In genomic region chr9:18976368-18977238, GRCh38 we compare ENCODE assay signal across 12 cellular contexts. TPM values are rescaled to one million over a fixed set of nuclear protein-coding genes. Genes with fewer than 3 reads are reported as not detected.
DNase-seq lines count a peak whose midpoint lies in the region; ATAC-seq and TF ChIP-seq lines count a peak whose summit lies in the region.
"Had no signal": no experiment of that assay in that cellular context is flagged by ENCODE, and none has a peak within 500 bp of the region (broad histone marks: within the 10 kb centered on the region; RNA-seq: fewer than 3 reads in every experiment).

No MANE protein-coding gene starts in this region.

- H3K27ac ChIP-seq in mesenchymal stem cell (ENCODE audit: low read length, poor library complexity, severe bottlenecking) = peak overlapping the region; percentile 46

- H3K27me3 Mint-ChIP-seq in activated CD4-positive, alpha-beta memory T cell treated with anti-CD3 and anti-CD28 coated beads for 36 hours = peaks cover 5% of the 10 kb centered on the region

- no peak overlapping the region for H2BK12ac ChIP-seq in mesenchymal stem cell (ENCODE audit: low read length in 2 of 2)

- no peak overlapping the region for H4K91ac ChIP-seq in mesenchymal stem cell (ENCODE audit: low read length)

- no peak overlapping the region for H2AFZ ChIP-seq in mesenchymal stem cell (ENCODE audit: low read depth, low read length)

- no peaks in the 10 kb centered on the region for H3K9me3 ChIP-seq in mesenchymal stem cell (ENCODE audit: control insufficient read depth, low read length)

- H3K4me3 Mint-ChIP-seq in activated CD4-positive, alpha-beta memory T cell treated with anti-CD3 and anti-CD28 coated beads for 36 hours = no peak overlapping the region
- H3K4me3 Mint-ChIP-seq: activated naive CD8-positive, alpha-beta T cell had no signal

- H2BK120ac ChIP-seq in mesenchymal stem cell (ENCODE audit: low read depth, low read length) = no peak overlapping the region

- TF ChIP-seq CTCF in AG10803 (conservative IDR thresholded peaks at IDR 0.05; ENCODE audit: low read length) (no peak), astrocyte of the cerebellum (IDR thresholded peaks at IDR 0.05; ENCODE audit: low read depth, low read length, missing control alignments) (no peak)

- H2AK5ac ChIP-seq in mesenchymal stem cell (ENCODE audit: low read length, severe bottlenecking) = no peak overlapping the region

- H3K18ac ChIP-seq in mesenchymal stem cell (ENCODE audit: low read depth in 1 of 2, low read length in 2 of 2) = no peak overlapping the region

- DNase-seq in AG10803 (ENCODE audit: low read depth) (peak; percentile 88), LoVo (ENCODE audit: low spot score) (peak; percentile 24), astrocyte of the cerebellum (ENCODE audit: low read depth) (peak; percentile 85), mesenchymal stem cell (peak; percentile 72), NOMO-1 treated with DMSO at 0.1 percent for 48 hours (lab: John Stamatoyannopoulos, UW; ENCODE audit: unreplicated experiment) (no peak), left colon (no peak)
- DNase-seq in activated CD4-positive, alpha-beta memory T cell treated with anti-CD3 and anti-CD28 coated beads for 36 hours = no peak
- DNase-seq in activated naive CD4-positive, alpha-beta T cell (lab: John Stamatoyannopoulos, UW) = no peak
- DNase-seq: COR-L47, NCI-H1930, T-helper 9 cell had no signal

- POLR2A ChIA-PET in activated CD4-positive, alpha-beta memory T cell treated with anti-CD3 and anti-CD28 coated beads for 36 hours (lab: Charles Lee) = no interaction called here

- peaks cover 2% of the 10 kb centered on the region for H3K4me1 Mint-ChIP-seq in activated CD4-positive, alpha-beta memory T cell treated with anti-CD3 and anti-CD28 coated beads for 36 hours (ENCODE audit: low read depth)

- in situ Hi-C loops in astrocyte of the cerebellum (cut with HindIII; ENCODE audit: low sequenced_read_pairs) = no loop called here

- H2BK5ac ChIP-seq in mesenchymal stem cell (ENCODE audit: low read depth, low read length, poor library complexity, severe bottlenecking) = no peak overlapping the region

- no peak for ATAC-seq in left colon

- no peak overlapping the region for H3K4ac ChIP-seq in mesenchymal stem cell (ENCODE audit: low read depth in 1 of 2, low read length in 2 of 2)

- H3K9me3 Mint-ChIP-seq in activated CD4-positive, alpha-beta memory T cell treated with anti-CD3 and anti-CD28 coated beads for 36 hours = no peaks in the 10 kb centered on the region

- H4K8ac ChIP-seq in mesenchymal stem cell (ENCODE audit: low read length) = no peak overlapping the region

- H3K4me3 ChIP-seq in AG10803 (ENCODE audit: low read length) = peak overlapping the region; percentile 46
- no peak overlapping the region for H3K4me3 ChIP-seq in astrocyte of the cerebellum (ENCODE audit: low read depth, low read length)
- H3K4me3 ChIP-seq in mesenchymal stem cell (ENCODE audit: insufficient read depth in 1 of 2, low read depth in 1 of 2, low read length in 2 of 2) = peak overlapping the region in 1 of 2 experiments; percentile 68

- WGBS in mesenchymal stem cell = 35% methylated on average over 11 of the region's 13 CpGs

- no peaks in the 10 kb centered on the region for H3K79me1 ChIP-seq in mesenchymal stem cell (replicated peaks; ENCODE audit: low read length, poor library complexity, severe bottlenecking)

- no peak overlapping the region for H2BK15ac ChIP-seq in mesenchymal stem cell (ENCODE audit: low read depth, poor library complexity, severe bottlenecking)

- no peak overlapping the region for H3K4me2 ChIP-seq in mesenchymal stem cell (ENCODE audit: low read length, poor library complexity, severe bottlenecking)

- no peak overlapping the region for H3K23ac ChIP-seq in mesenchymal stem cell (ENCODE audit: low read length in 2 of 2)

- no peak overlapping the region for H3K14ac ChIP-seq in mesenchymal stem cell (ENCODE audit: low read length in 2 of 2)

- intact Hi-C loops in activated CD4-positive, alpha-beta memory T cell treated with anti-CD3 and anti-CD28 coated beads for 36 hours (cut with micrococcal nuclease) = no loop called here
- intact Hi-C loops in left colon (cut with DNase I, micrococcal nuclease) = no loop called here

- H3K4me1 ChIP-seq in mesenchymal stem cell (ENCODE audit: control insufficient read depth, insufficient read depth, low read depth, low read length) = peaks cover 6% of the 10 kb centered on the region

- H3K36me3 ChIP-seq in mesenchymal stem cell (ENCODE audit: control insufficient read depth in 1 of 2, insufficient read depth in 2 of 2, low read depth in 1 of 2, low read length in 2 of 2) = no peaks in the 10 kb centered on the region

- H3K36me3 Mint-ChIP-seq in activated CD4-positive, alpha-beta memory T cell treated with anti-CD3 and anti-CD28 coated beads for 36 hours = no peaks in the 10 kb centered on the region
- H3K36me3 Mint-ChIP-seq: activated naive CD8-positive, alpha-beta T cell had no signal

- H3K27me3 ChIP-seq in mesenchymal stem cell (ENCODE audit: control insufficient read depth in 1 of 2, insufficient read depth in 1 of 2, low read length in 2 of 2) = peaks cover 0 to 30% of the 10 kb centered on the region in 2 experiments

- H3K9ac ChIP-seq in mesenchymal stem cell (ENCODE audit: low read length) = peak overlapping the region; percentile 72

- H3K27ac Mint-ChIP-seq in activated CD4-positive, alpha-beta memory T cell treated with anti-CD3 and anti-CD28 coated beads for 36 hours = no peak overlapping the region
- H3K27ac Mint-ChIP-seq: activated naive CD8-positive, alpha-beta T cell had no signal

- CTCF ChIA-PET in activated CD4-positive, alpha-beta memory T cell treated with anti-CD3 and anti-CD28 coated beads for 36 hours (lab: Charles Lee) = no interaction called here

RNA-seq across cellular contexts. Expression of gene SAXO1, which starts 56.4 kb away (rescaled TPM):
- polyA plus RNA-seq in mesenchymal stem cell (2013, experiment 1 of 2) = 0.04 TPM
- polyA plus RNA-seq in mesenchymal stem cell (2013, experiment 2 of 2) = 0.03 TPM
- total RNA-seq in activated CD4-positive, alpha-beta memory T cell treated with anti-CD3 and anti-CD28 coated beads for 36 hours = under 1 TPM in 1 of 2 experiments, not detected in 1; 0.31 TPM
- total RNA-seq in left colon = not detected

Comparison
In these comparisons a context has a peak if more than half of its experiments do, and no peak if none do; other contexts are left out.
1. DNase-seq: peak in AG10803 (single experiment), LoVo (single experiment), astrocyte of the cerebellum (single experiment) and mesenchymal stem cell (single experiment); none in activated CD4-positive, alpha-beta memory T cell treated with anti-CD3 and anti-CD28 coated beads for 36 hours (single experiment), NOMO-1 treated with DMSO at 0.1 percent for 48 hours (single experiment), activated naive CD4-positive, alpha-beta T cell (0 of 4) and left colon (0 of 2).